16 cellular contexts compared by ENCODE assay signal in genomic region chr6:90650041-90650948, GRCh38.
DNase-seq lines count a peak whose midpoint lies in the region; ATAC-seq and TF ChIP-seq lines count a peak whose summit lies in the region.
"Had no signal": no experiment of that assay in that cellular context is flagged by ENCODE, and none has a peak within 500 bp of the region (broad histone marks: within the 10 kb centered on the region; RNA-seq: fewer than 3 reads in every experiment).

No MANE protein-coding gene starts in this region.

- H3K4me3 Mint-ChIP-seq in activated T-cell treated with anti-CD3 and anti-CD28 coated beads, Interleukin-2, amount 50 U/mL, for 4 hours = no peak overlapping the region
- H3K4me3 Mint-ChIP-seq: T-cell had no signal

- no peak for ATAC-seq in activated T-cell treated with anti-CD3 and anti-CD28 coated beads, Interleukin-2, amount 50 U/mL, for 4 hours
- ATAC-seq in GM21526 (IDR thresholded peaks at IDR 0.05; ENCODE audit: low FRiP score, unreplicated experiment) (no peak), HG03439 (IDR thresholded peaks at IDR 0.05; ENCODE audit: unreplicated experiment) (no peak)
- ATAC-seq: K562, T-cell had no signal

- H3F3A ChIP-seq in PC-9 (ENCODE audit: insufficient read depth, low read depth) = no peaks in the 10 kb centered on the region

- no peaks in the 10 kb centered on the region for H3K36me3 Mint-ChIP-seq in activated T-cell treated with anti-CD3 and anti-CD28 coated beads, Interleukin-2, amount 50 U/mL, for 4 hours (ENCODE audit: insufficient read depth)
- H3K36me3 Mint-ChIP-seq: T-cell had no signal

- no peaks in the 10 kb centered on the region for H3K27me3 ChIP-seq in PC-9 (ENCODE audit: insufficient read depth, low read depth)

- H3K4me1 ChIP-seq in HEK293 (ENCODE audit: control insufficient read depth, insufficient read depth, low read length) = peaks cover 18% of the 10 kb centered on the region
- H3K4me1 ChIP-seq in PC-9 (replicated peaks; ENCODE audit: insufficient read depth) = peaks cover 7% of the 10 kb centered on the region; the same call in 1 of the 2 replicates

- TF ChIP-seq CTCF in HEK293 (tag by site-specific recombination; IDR thresholded peaks at IDR 0.05) (no peak), PC-9 (conservative IDR thresholded peaks at IDR 0.05) (no peak)

- BruUV-seq in PC-9 (replicated peaks; lab: Mats Ljungman, UMichigan) = no TSS peak

- intact Hi-C loops in PC-9 (cut with micrococcal nuclease; ENCODE audit: unreplicated experiment) = no loop called here

- H3K9me3 ChIP-seq in HEK293 (ENCODE audit: control insufficient read depth, insufficient read depth, low read depth, low read length) (no peaks in the 10 kb centered on the region), PC-9 (ENCODE audit: insufficient read depth, low read depth) (no peaks in the 10 kb centered on the region)

- CTCF ChIA-PET in HEK293 (lab: Yijun Ruan, JAX) (interaction anchor here (0.9 to 1.0 kb wide), 2 partner anchors 16 to 40 kb away, joined by 3 to 4 read pairs; no protein-coding TSS in a partner anchor), PC-9 (lab: Charles Lee) (no interaction called here)

- no peak overlapping the region for H3K4me2 ChIP-seq in PC-9

- H3K9me3 Mint-ChIP-seq in activated T-cell treated with anti-CD3 and anti-CD28 coated beads, Interleukin-2, amount 50 U/mL, for 4 hours = no peaks in the 10 kb centered on the region
- H3K9me3 Mint-ChIP-seq: T-cell had no signal

- H3K27ac ChIP-seq in HEK293 (ENCODE audit: extremely low read depth, low read depth, low read length) (no peak overlapping the region), PC-9 (no peak overlapping the region)
- H3K27ac ChIP-seq: C4-2B, SK-N-MC had no signal

- H3K79me2 ChIP-seq in PC-9 (ENCODE audit: low read depth) = no peaks in the 10 kb centered on the region

- H3K4me3 ChIP-seq in HEK293 (ENCODE audit: low read depth, low read length) (no peak overlapping the region), PC-9 (no peak overlapping the region)
- H3K4me3 ChIP-seq: K562, SK-N-MC had no signal

- H4K20me1 ChIP-seq in PC-9 (ENCODE audit: insufficient read depth) = no peaks in the 10 kb centered on the region

- no peaks in the 10 kb centered on the region for H3K36me3 ChIP-seq in HEK293 (ENCODE audit: control insufficient read depth in 2 of 2, insufficient read depth in 1 of 2, low read length in 2 of 2)
- H3K36me3 ChIP-seq in PC-9 (ENCODE audit: low read depth) = no peaks in the 10 kb centered on the region

- peaks cover 25% of the 10 kb centered on the region for H3K27me3 Mint-ChIP-seq in activated T-cell treated with anti-CD3 and anti-CD28 coated beads, Interleukin-2, amount 50 U/mL, for 4 hours (ENCODE audit: low read depth)

- no peaks in the 10 kb centered on the region for H3K9me2 ChIP-seq in PC-9 (ENCODE audit: insufficient read depth)

- POLR2A ChIA-PET in HEK293 (lab: Yijun Ruan, JAX) = no interaction called here
- POLR2A ChIA-PET in PC-9 (lab: Charles Lee; ENCODE audit: unreplicated experiment) = no interaction called here

- no peaks in the 10 kb centered on the region for H3K4me1 Mint-ChIP-seq in activated T-cell treated with anti-CD3 and anti-CD28 coated beads, Interleukin-2, amount 50 U/mL, for 4 hours (ENCODE audit: low read depth)
- H3K4me1 Mint-ChIP-seq: T-cell had no signal

- DNase-seq in DMS153 (lab: John Stamatoyannopoulos, UW) (peak; percentile 73), NCI-H2227 (lab: John Stamatoyannopoulos, UW; ENCODE audit: unreplicated experiment) (peak; percentile 46), SHP77 treated with DMSO at 0.1 percent for 48 hours (lab: John Stamatoyannopoulos, UW) (peak; percentile 75), PC-9 (no peak)
- DNase-seq in activated T-cell treated with anti-CD3 and anti-CD28 coated beads, Interleukin-2, amount 50 U/mL, for 4 hours = no peak
- DNase-seq: HCEC 1CT, NCI-H1694 treated with DMSO at 0.1 percent for 48 hours, NCI-H69, T-cell, T-helper 9 cell had no signal

- no peak overlapping the region for H2AFZ ChIP-seq in PC-9

TF ChIP-seq in HEK293, 187 proteins besides CTCF, POLR2A, EP300 and RAD21 (continues in another document):
- TF ChIP-seq ZNF24 (tag by site-specific recombination; IDR thresholded peaks at IDR 0.05) (no peak), ZNF2 (tag by site-specific recombination; IDR thresholded peaks at IDR 0.05) (no peak), ZNF580 (tag by site-specific recombination; IDR thresholded peaks at IDR 0.05) (no peak), GLIS2 (tag by site-specific recombination; IDR thresholded peaks at IDR 0.05) (no peak), TSHZ1 (tag by site-specific recombination; IDR thresholded peaks at IDR 0.05; ENCODE audit: borderline replicate concordance) (no peak), ZNF530 (tag by site-specific recombination; IDR thresholded peaks at IDR 0.05; ENCODE audit: low read depth) (no peak), ZNF747 (tag by site-specific recombination; IDR thresholded peaks at IDR 0.05) (no peak), ZNF791 (tag by site-specific recombination; IDR thresholded peaks at IDR 0.05) (no peak), KLF16 (tag by site-specific recombination; IDR thresholded peaks at IDR 0.05) (no peak), ZNF202 (tag by site-specific recombination; IDR thresholded peaks at IDR 0.05; ENCODE audit: borderline replicate concordance) (no peak), IKZF3 (tag by site-specific recombination; IDR thresholded peaks at IDR 0.05) (peak; percentile 69), ZNF776 (tag by site-specific recombination; IDR thresholded peaks at IDR 0.05; ENCODE audit: borderline replicate concordance) (no peak), EGR2 (tag by site-specific recombination; IDR thresholded peaks at IDR 0.05; ENCODE audit: low read depth) (no peak), REPIN1 (tag by site-specific recombination; IDR thresholded peaks at IDR 0.05; ENCODE audit: low read depth) (no peak), ZFHX2 (tag by site-specific recombination; conservative IDR thresholded peaks at IDR 0.05) (no peak), ZBTB17 (tag by site-specific recombination; IDR thresholded peaks at IDR 0.05) (peak; percentile 77), FEZF1 (tag by site-specific recombination; IDR thresholded peaks at IDR 0.05) (peak; percentile 60), ZFP3 (tag by site-specific recombination; IDR thresholded peaks at IDR 0.05; ENCODE audit: low read depth) (no peak), ZNF670 (tag by site-specific recombination; IDR thresholded peaks at IDR 0.05; ENCODE audit: low read depth) (no peak), YY2 (tag by site-specific recombination; IDR thresholded peaks at IDR 0.05) (no peak), TCF7L2 (IDR thresholded peaks at IDR 0.05; ENCODE audit: borderline replicate concordance, low read depth, low read length) (peak; percentile 86; the same call in 1 of the 2 replicates), ZNF449 (tag by site-specific recombination; IDR thresholded peaks at IDR 0.05) (peak; percentile 68; the same call in 1 of the 2 replicates), ZNF157 (tag by site-specific recombination; IDR thresholded peaks at IDR 0.05) (no peak)

Comparison
In these comparisons a context has a peak if more than half of its experiments do, and no peak if none do; other contexts are left out.
1. DNase-seq: peak in DMS153 (single experiment), NCI-H2227 (single experiment) and SHP77 treated with DMSO at 0.1 percent for 48 hours (single experiment); none in activated T-cell treated with anti-CD3 and anti-CD28 coated beads, Interleukin-2, amount 50 U/mL, for 4 hours (single experiment) and PC-9 (0 of 2).